In the genomic region with DNA sequence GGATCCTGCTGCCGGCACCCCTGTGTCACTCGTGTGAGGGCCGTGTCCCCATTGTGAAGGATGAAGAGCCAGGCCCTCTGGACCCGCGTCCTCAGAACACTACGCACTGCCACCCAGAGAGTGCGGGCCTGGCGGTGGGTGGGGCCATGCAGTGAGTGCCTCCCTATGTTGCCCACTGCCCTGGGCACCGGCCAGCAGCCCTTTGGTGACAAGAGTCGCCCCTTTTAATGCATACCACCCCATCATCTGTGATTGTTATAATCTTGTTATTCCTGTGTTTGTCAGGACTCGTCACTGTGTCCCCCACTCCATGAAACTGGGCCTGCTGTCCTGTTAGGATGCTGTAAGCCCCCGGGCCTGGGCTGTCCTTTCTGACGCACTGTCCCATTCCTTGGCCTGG, we compare ENCODE assay signal across 16 cellular contexts. TPM values are rescaled to one million over a fixed set of nuclear protein-coding genes. Genes with fewer than 3 reads are reported as not detected.
"Had no signal": no experiment of that assay in that cellular context is flagged by ENCODE, and none has a peak within 500 bp of the region (broad histone marks: within the 10 kb centered on the region; RNA-seq: fewer than 3 reads in every experiment).

No MANE protein-coding gene starts in this region.

RNA-seq across cellular contexts. Expression of a gene that starts 9.3 kb away (rescaled TPM):
- total RNA-seq: esophagus mucosa, esophagus squamous epithelium, gastrocnemius medialis, heart right ventricle, kidney, left colon, left lung, left ventricle myocardium superior, lower leg skin, lower lobe of right lung, mononuclear cell, mucosa of gallbladder had no signal
- polyA plus RNA-seq: heart right ventricle had no signal

RNA-seq across cellular contexts. Expression of a gene that starts 59.9 kb away (rescaled TPM):
- total RNA-seq: cardiac muscle cell, dermis microvascular lymphatic vessel endothelial cell, esophagus mucosa, esophagus squamous epithelium, gastrocnemius medialis, glomerular endothelial cell, kidney, left colon, left lung, lower leg skin, lower lobe of right lung, lung microvascular endothelial cell, mononuclear cell, mucosa of gallbladder had no signal
- polyA plus RNA-seq: cardiac muscle cell had no signal
